ENCODE assay signal across 7 cellular contexts in genomic region chr22:45672564-45673481, GRCh38. TPM values are rescaled to one million over a fixed set of nuclear protein-coding genes. Genes with fewer than 3 reads are reported as not detected.
DNase-seq lines count a peak whose midpoint lies in the region; ATAC-seq and TF ChIP-seq lines count a peak whose summit lies in the region.

No MANE protein-coding gene starts in this region.

- peaks cover 57% of the 10 kb centered on the region for H3K79me2 ChIP-seq in GM23248 (ENCODE audit: insufficient read depth)

- ATAC-seq in RWPE2 (ENCODE audit: low read depth) = peak; percentile 40
- peak; percentile 55 for ATAC-seq in esophagus mucosa
- ATAC-seq in omental fat pad (ENCODE audit: low FRiP score) = peak; percentile 16
- ATAC-seq in GM21381 (IDR thresholded peaks at IDR 0.05; ENCODE audit: unreplicated experiment) = no peak

- H3K36me3 ChIP-seq in GM23248 (ENCODE audit: low read depth) (no peaks in the 10 kb centered on the region), RWPE2 (ENCODE audit: low read depth) (peaks cover 14% of the 10 kb centered on the region; the same call in 1 of the 2 replicates)

- in situ Hi-C loops in GM23248 (cut with MboI) = no loop called here

- peak overlapping the region; percentile 78 for H3K4me3 ChIP-seq in GM23248
- H3K4me3 ChIP-seq in RWPE2 (ENCODE audit: severe bottlenecking) = peak overlapping the region; percentile 96

- H3K9me3 ChIP-seq in GM23248 (ENCODE audit: low read depth) = no peaks in the 10 kb centered on the region
- H3K9me3 ChIP-seq in RWPE2 (ENCODE audit: severe bottlenecking) = no peaks in the 10 kb centered on the region

- no peak for DNase-seq in GM23248
- no peak for DNase-seq in RWPE2 (ENCODE audit: low spot score)
- no peak for DNase-seq in omental fat pad (ENCODE audit: low spot score)
- DNase-seq in stimulated activated CD4-positive, alpha-beta T cell treated with anti-CD3 and anti-CD28 coated beads, Interleukin-4, amount 100 ng/mL, for 1 hour = no peak
- no peak for DNase-seq in HK-2 (ENCODE audit: unreplicated experiment)

- H3K4me1 ChIP-seq in GM23248 (ENCODE audit: insufficient read depth) = peaks cover 42% of the 10 kb centered on the region
- H3K4me1 ChIP-seq in RWPE2 (ENCODE audit: insufficient read depth, poor library complexity, severe bottlenecking) = peaks cover 11% of the 10 kb centered on the region

- peak overlapping the region; percentile 83 for H2AFZ ChIP-seq in GM23248

- H3K27me3 ChIP-seq in GM23248 (replicated peaks; ENCODE audit: insufficient read depth) = no peaks in the 10 kb centered on the region
- H3K27me3 ChIP-seq in RWPE2 (ENCODE audit: insufficient read depth, poor library complexity, severe bottlenecking) = no peaks in the 10 kb centered on the region

- H3K9ac ChIP-seq in GM23248 = peak overlapping the region; percentile 93

- 1 to 2% methylated on average over 14 of the region's 14 CpGs for WGBS in GM23248 (ENCODE audit: low coverage in 1 of 2, low lambda C conversion rate in 2 of 2, missing lambda C conversion rate in 2 of 2), 2 experiments

- no peaks in the 10 kb centered on the region for H3K9me2 ChIP-seq in GM23248 (ENCODE audit: insufficient read depth)

- H3F3A ChIP-seq in GM23248 (ENCODE audit: insufficient read depth) = peaks cover 30% of the 10 kb centered on the region

- 0 out of 2 replicates have a peak, but pooled peaks cover 3% of the 10 kb centered on the region for H4K20me1 ChIP-seq in GM23248 (ENCODE audit: insufficient read depth)

- H3K4me2 ChIP-seq in GM23248 (ENCODE audit: unreplicated experiment) = peak overlapping the region; percentile 87

- H3K27ac ChIP-seq in GM23248 = peak overlapping the region; percentile 72
- peak overlapping the region; percentile 77 for H3K27ac ChIP-seq in RWPE2 (ENCODE audit: poor library complexity, severe bottlenecking)

- no peak for TF ChIP-seq CTCF in RWPE2 (IDR thresholded peaks at IDR 0.05; ENCODE audit: poor library complexity, severe bottlenecking)
- TF ChIP-seq CTCF in omental fat pad (IDR thresholded peaks at IDR 0.05) = no peak

RNA-seq across cellular contexts. Expression of gene ATXN10, which starts 1.2 kb away (rescaled TPM):
- total RNA-seq in GM23248 (2014; rRNA removed; shearing (Covaris generic)) = 108 and 109 TPM in 2 replicates
- 211 and 216 TPM in 2 replicates for polyA plus RNA-seq in GM23248 (2016; fragmentation: Nextera tagmentation; extraction: Ambion mirVana)
- total RNA-seq in esophagus mucosa (98.6 TPM), omental fat pad (100 to 1,000 TPM in 3 of 4 donors, 10 to 100 TPM in 1; 80.9 to 127 (median 103) TPM)
